ENCODE assay signal across 18 cellular contexts in the genomic region with DNA sequence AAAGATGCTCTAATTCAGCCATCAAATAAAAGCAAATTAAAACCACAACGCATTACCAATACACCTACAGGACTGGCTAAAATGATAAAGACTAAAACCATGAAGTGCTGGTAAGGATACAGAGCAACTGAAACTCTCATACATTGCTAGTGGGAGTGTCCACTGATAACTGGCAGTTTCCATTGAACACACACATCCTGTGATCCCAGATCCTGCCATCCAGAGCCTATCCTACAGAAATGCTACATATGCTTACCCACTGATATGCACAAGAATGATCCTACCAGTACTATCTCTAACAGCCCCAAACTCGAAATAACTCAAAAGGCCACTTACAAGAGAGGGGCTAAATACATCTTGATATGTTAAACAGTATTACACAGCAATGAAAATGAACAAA.
DNase-seq lines count a peak whose midpoint lies in the region; ATAC-seq and TF ChIP-seq lines count a peak whose summit lies in the region.
"Had no signal": no experiment of that assay in that cellular context is flagged by ENCODE, and none has a peak within 500 bp of the region (broad histone marks: within the 10 kb centered on the region; RNA-seq: fewer than 3 reads in every experiment).

No MANE protein-coding gene starts in this region.

- H3K27ac ChIP-seq in CD8-positive, alpha-beta T cell (ENCODE audit: low read depth, low read length), result no peak overlapping the region
- no peak overlapping the region for H3K27ac ChIP-seq in psoas muscle
- H3K27ac ChIP-seq: ovary, WERI-Rb-1 had no signal

- H3K4me3 Mint-ChIP-seq in activated CD4-positive, alpha-beta T cell treated with anti-CD3 and anti-CD28 coated beads for 36 hours, result peak overlapping the region; percentile 16
- H3K4me3 Mint-ChIP-seq in CD8-positive, alpha-beta T cell, result peak overlapping the region; percentile 85
- H3K4me3 Mint-ChIP-seq in activated CD4-positive, alpha-beta memory T cell treated with anti-CD3 and anti-CD28 coated beads for 36 hours, result peak overlapping the region; percentile 39
- H3K4me3 Mint-ChIP-seq: memory B cell had no signal

- no peaks in the 10 kb centered on the region for H3K27me3 ChIP-seq in CD8-positive, alpha-beta T cell (ENCODE audit: insufficient read depth, low read length)
- H3K27me3 ChIP-seq in psoas muscle (ENCODE audit: insufficient read depth in 3 of 3, low read length in 2 of 3), result no peaks in the 10 kb centered on the region
- H3K27me3 ChIP-seq: ovary had no signal

- POLR2A ChIA-PET in activated CD4-positive, alpha-beta T cell treated with anti-CD3 and anti-CD28 coated beads for 36 hours (lab: Charles Lee), result no interaction called here
- POLR2A ChIA-PET in CD8-positive, alpha-beta T cell (lab: Charles Lee), result interaction anchor here (1.6 to 2.9 kb wide), 3 partner anchors 8 to 29 kb away, joined by 6 to 15 read pairs (median 7); no protein-coding TSS in a partner anchor
- POLR2A ChIA-PET in activated CD4-positive, alpha-beta memory T cell treated with anti-CD3 and anti-CD28 coated beads for 36 hours (lab: Charles Lee), result interaction anchor here (0.8 to 1.3 kb wide), 2 partner anchors 30 to 35 kb away, joined by 3 to 4 read pairs; no protein-coding TSS in a partner anchor

- peaks cover 54% of the 10 kb centered on the region for H3K36me3 Mint-ChIP-seq in activated CD4-positive, alpha-beta T cell treated with anti-CD3 and anti-CD28 coated beads for 36 hours (ENCODE audit: low read depth)
- H3K36me3 Mint-ChIP-seq in CD8-positive, alpha-beta T cell, result peaks cover 27% of the 10 kb centered on the region
- H3K36me3 Mint-ChIP-seq in activated CD4-positive, alpha-beta memory T cell treated with anti-CD3 and anti-CD28 coated beads for 36 hours, result peaks cover 26% of the 10 kb centered on the region

- H3K36me3 ChIP-seq in CD8-positive, alpha-beta T cell (ENCODE audit: insufficient read depth, low read length), result no peaks in the 10 kb centered on the region
- no peaks in the 10 kb centered on the region for H3K36me3 ChIP-seq in psoas muscle (ENCODE audit: insufficient read depth in 1 of 2, low read depth in 1 of 2)
- H3K36me3 ChIP-seq: ovary, WERI-Rb-1 had no signal

- no peak for TF ChIP-seq CTCF in CD8-positive, alpha-beta T cell (IDR thresholded peaks at IDR 0.05)
- TF ChIP-seq CTCF in psoas muscle (IDR thresholded peaks at IDR 0.05), result no peak

- no peak for TF ChIP-seq POLR2A in erythroblast (IDR thresholded peaks at IDR 0.05; ENCODE audit: low read length)

- peaks cover 66% of the 10 kb centered on the region for H3K4me1 Mint-ChIP-seq in activated CD4-positive, alpha-beta T cell treated with anti-CD3 and anti-CD28 coated beads for 36 hours
- peaks cover 66% of the 10 kb centered on the region for H3K4me1 Mint-ChIP-seq in CD8-positive, alpha-beta T cell (ENCODE audit: low read depth)
- peaks cover 68% of the 10 kb centered on the region for H3K4me1 Mint-ChIP-seq in activated CD4-positive, alpha-beta memory T cell treated with anti-CD3 and anti-CD28 coated beads for 36 hours (ENCODE audit: low read depth)

- intact Hi-C loops in activated CD4-positive, alpha-beta T cell treated with anti-CD3 and anti-CD28 coated beads for 36 hours (cut with DNase I, micrococcal nuclease), result no loop called here
- intact Hi-C loops in CD8-positive, alpha-beta T cell (cut with DNase I, micrococcal nuclease), result loop anchor here (5.0 kb wide), 2 partner anchors 65 to 70 kb away; no protein-coding TSS in a partner anchor
- intact Hi-C loops in activated CD4-positive, alpha-beta memory T cell treated with anti-CD3 and anti-CD28 coated beads for 36 hours (cut with micrococcal nuclease), result loop anchor here (1.0 kb wide), 1 partner anchor 15 kb away; no protein-coding TSS in a partner anchor
- intact Hi-C loops in psoas muscle (cut with DNase I), result no loop called here

- DNase-seq in activated CD4-positive, alpha-beta T cell treated with anti-CD3 and anti-CD28 coated beads for 36 hours, result no peak
- DNase-seq in activated CD4-positive, alpha-beta T cell treated with anti-CD3 and anti-CD28 coated beads, Interleukin-2, amount 50 U/mL, for 1 hour, result no peak
- no peak for DNase-seq in CD8-positive, alpha-beta T cell
- DNase-seq in activated CD4-positive, alpha-beta memory T cell treated with anti-CD3 and anti-CD28 coated beads for 36 hours, result no peak
- DNase-seq in erythroblast (lab: John Stamatoyannopoulos, UW) (peak; percentile 18 to 61), NCI-H510A treated with DMSO at 0.1 percent for 48 hours (lab: John Stamatoyannopoulos, UW) (no peak), RPMI8226 (no peak), psoas muscle (no peak)
- DNase-seq: activated gamma-delta T cell, left cardiac atrium, NCI-H1694, NCI-H2171 treated with DMSO at 0.1 percent for 48 hours, ovary, SHP77 treated with DMSO at 0.1 percent for 48 hours, T-helper 1 cell, WERI-Rb-1 had no signal

- no peaks in the 10 kb centered on the region for H3K27me3 Mint-ChIP-seq in activated CD4-positive, alpha-beta T cell treated with anti-CD3 and anti-CD28 coated beads for 36 hours
- H3K27me3 Mint-ChIP-seq in CD8-positive, alpha-beta T cell (ENCODE audit: low read depth), result no peaks in the 10 kb centered on the region
- no peaks in the 10 kb centered on the region for H3K27me3 Mint-ChIP-seq in activated CD4-positive, alpha-beta memory T cell treated with anti-CD3 and anti-CD28 coated beads for 36 hours
- H3K27me3 Mint-ChIP-seq: memory B cell had no signal

- ATAC-seq in activated CD4-positive, alpha-beta T cell treated with anti-CD3 and anti-CD28 coated beads for 36 hours, result no peak
- ATAC-seq in CD8-positive, alpha-beta T cell, result no peak
- ATAC-seq in psoas muscle, result no peak
- ATAC-seq: sciatic nerve had no signal

- CTCF ChIA-PET in activated CD4-positive, alpha-beta T cell treated with anti-CD3 and anti-CD28 coated beads for 36 hours (lab: Charles Lee), result interaction anchor here (0.7 to 1.1 kb wide), 4 partner anchors 8 to 63 kb away, joined by 3 to 5 read pairs (median 4); no protein-coding TSS in a partner anchor
- CTCF ChIA-PET in CD8-positive, alpha-beta T cell (lab: Charles Lee), result interaction anchor here (1.2 kb wide), 1 partner anchor 15 kb away, joined by 3 read pairs; no protein-coding TSS in a partner anchor
- CTCF ChIA-PET in activated CD4-positive, alpha-beta memory T cell treated with anti-CD3 and anti-CD28 coated beads for 36 hours (lab: Charles Lee), result interaction anchor here (1.0 kb wide), 1 partner anchor 10 kb away, joined by 3 read pairs; no protein-coding TSS in a partner anchor

- H3K27ac Mint-ChIP-seq in activated CD4-positive, alpha-beta T cell treated with anti-CD3 and anti-CD28 coated beads for 36 hours, result peak overlapping the region; percentile 52
- peak overlapping the region; percentile 84 for H3K27ac Mint-ChIP-seq in CD8-positive, alpha-beta T cell
- peak overlapping the region; percentile 59 for H3K27ac Mint-ChIP-seq in activated CD4-positive, alpha-beta memory T cell treated with anti-CD3 and anti-CD28 coated beads for 36 hours
- H3K27ac Mint-ChIP-seq: memory B cell had no signal

- H3K9me3 ChIP-seq in CD8-positive, alpha-beta T cell (ENCODE audit: low read length), result no peaks in the 10 kb centered on the region
- no peaks in the 10 kb centered on the region for H3K9me3 ChIP-seq in psoas muscle
- H3K9me3 ChIP-seq: ovary had no signal

- no peak overlapping the region for H3K4me3 ChIP-seq in CD8-positive, alpha-beta T cell (ENCODE audit: low read depth, low read length)
- no peak overlapping the region for H3K4me3 ChIP-seq in psoas muscle
- H3K4me3 ChIP-seq: ovary had no signal

- peaks cover 61% of the 10 kb centered on the region for H3K4me1 ChIP-seq in CD8-positive, alpha-beta T cell (ENCODE audit: insufficient read depth, low read length)
- H3K4me1 ChIP-seq in psoas muscle, result no peaks in the 10 kb centered on the region

- no peaks in the 10 kb centered on the region for H3K9me3 Mint-ChIP-seq in activated CD4-positive, alpha-beta T cell treated with anti-CD3 and anti-CD28 coated beads for 36 hours (ENCODE audit: low read depth)
- H3K9me3 Mint-ChIP-seq in CD8-positive, alpha-beta T cell, result no peaks in the 10 kb centered on the region
- H3K9me3 Mint-ChIP-seq in activated CD4-positive, alpha-beta memory T cell treated with anti-CD3 and anti-CD28 coated beads for 36 hours, result peaks cover 2% of the 10 kb centered on the region
- H3K9me3 Mint-ChIP-seq: memory B cell had no signal

- WGBS in psoas muscle, 3 donors, result 94 to 98% (median 94%) methylated on average over 2 of the region's 2 CpGs

Comparison
In these comparisons a context has a peak if more than half of its experiments do, and no peak if none do; other contexts are left out.
1. DNase-seq: peak in erythroblast (2 of 2); none in activated CD4-positive, alpha-beta T cell treated with anti-CD3 and anti-CD28 coated beads for 36 hours (single experiment), activated CD4-positive, alpha-beta T cell treated with anti-CD3 and anti-CD28 coated beads, Interleukin-2, amount 50 U/mL, for 1 hour (single experiment), CD8-positive, alpha-beta T cell (0 of 7), activated CD4-positive, alpha-beta memory T cell treated with anti-CD3 and anti-CD28 coated beads for 36 hours (single experiment), NCI-H510A treated with DMSO at 0.1 percent for 48 hours (single experiment), RPMI8226 (single experiment) and psoas muscle (0 of 2).
2. H3K4me3 Mint-ChIP-seq: peak in every context shown above with its lines; median percentile 85 in CD8-positive, alpha-beta T cell; 39 in activated CD4-positive, alpha-beta memory T cell treated with anti-CD3 and anti-CD28 coated beads for 36 hours; 16 in activated CD4-positive, alpha-beta T cell treated with anti-CD3 and anti-CD28 coated beads for 36 hours.
3. intact Hi-C loops: an anchor here in CD8-positive, alpha-beta T cell (5.0 kb wide) and activated CD4-positive, alpha-beta memory T cell treated with anti-CD3 and anti-CD28 coated beads for 36 hours (1.0 kb wide); none called in activated CD4-positive, alpha-beta T cell treated with anti-CD3 and anti-CD28 coated beads for 36 hours and psoas muscle.
4. Peak in every context shown above with its lines, with median percentiles within 50 percentile points of each other: H3K27ac Mint-ChIP-seq.